15 cellular contexts compared by ENCODE assay signal in the genomic region with DNA sequence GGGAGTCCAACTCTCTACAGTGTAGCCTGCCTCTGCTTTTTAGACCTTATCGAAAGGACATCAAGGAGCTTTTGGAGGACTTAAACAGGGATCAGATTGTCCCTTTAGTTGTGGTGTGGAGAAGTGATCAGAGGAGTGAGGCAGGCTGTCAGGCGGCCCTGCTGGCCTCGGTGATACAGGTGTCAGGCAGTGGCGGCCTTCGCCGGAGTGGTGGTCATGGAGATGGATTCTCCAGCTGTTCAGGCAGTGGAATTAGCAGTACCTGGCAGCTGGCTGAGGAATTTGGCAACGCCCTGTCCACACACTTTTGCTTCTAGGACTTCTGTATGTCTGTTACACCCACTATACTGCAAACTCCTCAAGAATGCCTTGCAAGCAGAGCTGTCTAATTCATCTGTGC. TPM values are rescaled to one million over a fixed set of nuclear protein-coding genes. Genes with fewer than 3 reads are reported as not detected.
A peak's percentile ranks its signal among the peaks of the same experiment; 100 is the strongest.
DNase-seq lines count a peak whose midpoint lies in the region; TF ChIP-seq lines count a peak whose summit lies in the region.
"Had no signal": no experiment of that assay in that cellular context is flagged by ENCODE, and none has a peak within 500 bp of the region (broad histone marks: within the 10 kb centered on the region; RNA-seq: fewer than 3 reads in every experiment).

No MANE protein-coding gene starts in this region.

- H2AK5ac ChIP-seq in trophoblast cell (ENCODE audit: low read length): no peak overlapping the region

- no TSS peak for BruUV-seq in MCF 10A (replicated peaks; lab: Mats Ljungman, UMichigan)

- no peak for DNase-seq in MCF 10A (ENCODE audit: unreplicated experiment)
- DNase-seq in breast epithelium (ENCODE audit: low spot score in 2 of 2): no peak
- peak; percentile 32 for DNase-seq in epithelial cell of esophagus (ENCODE audit: low read depth)
- DNase-seq in trophoblast cell: peak; percentile 89 to 94
- DNase-seq in progenitor cell of endocrine pancreas (ENCODE audit: low spot score, unreplicated experiment): no peak
- DNase-seq in activated naive CD4-positive, alpha-beta T cell treated with anti-CD3 and anti-CD28 coated beads for 36 hours: no peak
- DNase-seq in smooth muscle cell (lab: John Stamatoyannopoulos, UW; ENCODE audit: unreplicated experiment): no peak
- DNase-seq: 8988T; C1 segment of cervical spinal cord; CD4-positive, alpha-beta T cell; DMS79; GM23248 had no signal

- no peak overlapping the region for H2AFZ ChIP-seq in trophoblast cell (ENCODE audit: insufficient read depth, low read length, poor library complexity)
- H2AFZ ChIP-seq in smooth muscle cell (ENCODE audit: low read depth): no peak overlapping the region
- H2AFZ ChIP-seq: GM23248 had no signal

- CTCF ChIA-PET in MCF 10A (lab: Yijun Ruan, JAX): interaction anchor here (0.6 to 1.0 kb wide), 4 partner anchors 28 to 166 kb away, joined by 3 read pairs; a partner anchor contains a TSS
- CTCF ChIA-PET in activated naive CD4-positive, alpha-beta T cell treated with anti-CD3 and anti-CD28 coated beads for 36 hours (lab: Charles Lee): no interaction called here

- H3K4me1 ChIP-seq in breast epithelium (no peaks in the 10 kb centered on the region), trophoblast cell (ENCODE audit: control insufficient read depth in 1 of 2, insufficient read depth in 2 of 2, low read length in 2 of 2) (peaks cover 4 to 7% of the 10 kb centered on the region in 2 experiments), smooth muscle cell (ENCODE audit: low read depth) (no peaks in the 10 kb centered on the region)

- H3K4me3 Mint-ChIP-seq in MCF 10A (ENCODE audit: unreplicated experiment) (no peak overlapping the region), progenitor cell of endocrine pancreas (ENCODE audit: low read depth) (no peak overlapping the region)
- no peak overlapping the region for H3K4me3 Mint-ChIP-seq in activated naive CD4-positive, alpha-beta T cell treated with anti-CD3 and anti-CD28 coated beads for 36 hours
- H3K4me3 Mint-ChIP-seq: B cell; CD4-positive, alpha-beta T cell had no signal

- H3K4me1 Mint-ChIP-seq in MCF 10A (ENCODE audit: insufficient read depth, unreplicated experiment) (peaks cover 40% of the 10 kb centered on the region), progenitor cell of endocrine pancreas (ENCODE audit: low read depth) (peaks cover 7% of the 10 kb centered on the region)
- H3K4me1 Mint-ChIP-seq in activated naive CD4-positive, alpha-beta T cell treated with anti-CD3 and anti-CD28 coated beads for 36 hours (ENCODE audit: low read depth): peaks cover 5% of the 10 kb centered on the region

- intact Hi-C loops in MCF 10A (cut with micrococcal nuclease): loop anchor here (5.0 kb wide), 1 partner anchor 167 kb away; a partner anchor contains a TSS
- intact Hi-C loops in breast epithelium (cut with DNase I; ENCODE audit: low total_unique reads): no loop called here
- intact Hi-C loops in activated naive CD4-positive, alpha-beta T cell treated with anti-CD3 and anti-CD28 coated beads for 36 hours (cut with micrococcal nuclease): no loop called here

- H3K36me3 Mint-ChIP-seq in MCF 10A (ENCODE audit: insufficient read depth, unreplicated experiment): no peaks in the 10 kb centered on the region
- H3K36me3 Mint-ChIP-seq in progenitor cell of endocrine pancreas (ENCODE audit: insufficient read depth): no peaks in the 10 kb centered on the region
- no peaks in the 10 kb centered on the region for H3K36me3 Mint-ChIP-seq in activated naive CD4-positive, alpha-beta T cell treated with anti-CD3 and anti-CD28 coated beads for 36 hours (ENCODE audit: low read depth)

- H3K9me3 Mint-ChIP-seq in MCF 10A (ENCODE audit: unreplicated experiment): no peaks in the 10 kb centered on the region
- peaks cover 3% of the 10 kb centered on the region for H3K9me3 Mint-ChIP-seq in progenitor cell of endocrine pancreas (ENCODE audit: low read depth)
- H3K9me3 Mint-ChIP-seq in activated naive CD4-positive, alpha-beta T cell treated with anti-CD3 and anti-CD28 coated beads for 36 hours: no peaks in the 10 kb centered on the region
- H3K9me3 Mint-ChIP-seq: CD4-positive, alpha-beta T cell had no signal

- no peak overlapping the region for H3K9ac ChIP-seq in trophoblast cell (ENCODE audit: low read length)
- H3K9ac ChIP-seq in smooth muscle cell (ENCODE audit: low read depth): no peak overlapping the region
- H3K9ac ChIP-seq: GM23248 had no signal

- H3K27ac Mint-ChIP-seq in MCF 10A (ENCODE audit: low read depth, unreplicated experiment) (peak overlapping the region; percentile 55), progenitor cell of endocrine pancreas (no peak overlapping the region)
- no peak overlapping the region for H3K27ac Mint-ChIP-seq in activated naive CD4-positive, alpha-beta T cell treated with anti-CD3 and anti-CD28 coated beads for 36 hours
- H3K27ac Mint-ChIP-seq: CD4-positive, alpha-beta T cell had no signal

- H3K27me3 Mint-ChIP-seq in MCF 10A (ENCODE audit: insufficient read depth, unreplicated experiment) (no peaks in the 10 kb centered on the region), progenitor cell of endocrine pancreas (peaks cover 24% of the 10 kb centered on the region)
- peaks cover 14% of the 10 kb centered on the region for H3K27me3 Mint-ChIP-seq in activated naive CD4-positive, alpha-beta T cell treated with anti-CD3 and anti-CD28 coated beads for 36 hours (ENCODE audit: low read depth)
- H3K27me3 Mint-ChIP-seq: B cell had no signal

- no peak overlapping the region for H3K18ac ChIP-seq in trophoblast cell (ENCODE audit: low read length)

- peak overlapping the region in 1 of 2 donors; percentile 78 for H3K27ac ChIP-seq in breast epithelium
- H3K27ac ChIP-seq in trophoblast cell (ENCODE audit: low read depth, low read length): no peak overlapping the region
- H3K27ac ChIP-seq in smooth muscle cell (ENCODE audit: low read depth): no peak overlapping the region
- H3K27ac ChIP-seq: GM23248 had no signal

- H3K9me3 ChIP-seq in breast epithelium (no peaks in the 10 kb centered on the region), trophoblast cell (ENCODE audit: insufficient read depth, low read depth, low read length) (peaks cover 2% of the 10 kb centered on the region), smooth muscle cell (replicated peaks; ENCODE audit: low read depth) (no peaks in the 10 kb centered on the region)

- H2BK5ac ChIP-seq in trophoblast cell (ENCODE audit: low read depth, low read length, poor library complexity): no peak overlapping the region

- POLR2A ChIA-PET in MCF 10A (lab: Yijun Ruan, JAX): interaction anchor here (0.8 to 1.7 kb wide), 9 partner anchors 9 to 168 kb away, joined by 3 to 14 read pairs (median 7); no protein-coding TSS in a partner anchor

- H3K27me3 ChIP-seq in breast epithelium (no peaks in the 10 kb centered on the region), trophoblast cell (ENCODE audit: insufficient read depth, low read length) (no peaks in the 10 kb centered on the region), smooth muscle cell (ENCODE audit: low read depth) (peaks cover 12% of the 10 kb centered on the region)

- H4K20me1 ChIP-seq in smooth muscle cell (ENCODE audit: low read depth): no peaks in the 10 kb centered on the region

- no peak overlapping the region for H2BK120ac ChIP-seq in trophoblast cell (ENCODE audit: insufficient read depth, low read length, poor library complexity)

- no peak overlapping the region for H4K8ac ChIP-seq in trophoblast cell (ENCODE audit: low read depth, low read length)

- H3K79me2 ChIP-seq in trophoblast cell (ENCODE audit: control insufficient read depth, insufficient read depth, low read length, poor library complexity) (peaks cover 3% of the 10 kb centered on the region), smooth muscle cell (ENCODE audit: low read depth) (no peaks in the 10 kb centered on the region)

- H3K36me3 ChIP-seq in breast epithelium (no peaks in the 10 kb centered on the region), trophoblast cell (ENCODE audit: control insufficient read depth in 1 of 2, insufficient read depth in 2 of 2, low read length in 2 of 2) (no peaks in the 10 kb centered on the region), smooth muscle cell (ENCODE audit: low read depth) (no peaks in the 10 kb centered on the region)

- TF ChIP-seq POLR2A in breast epithelium (IDR thresholded peaks at IDR 0.05): no peak

- H3K4ac ChIP-seq in trophoblast cell (ENCODE audit: low read depth, low read length): no peak overlapping the region

- no peak overlapping the region for H3K4me3 ChIP-seq in breast epithelium
- no peak overlapping the region for H3K4me3 ChIP-seq in epithelial cell of esophagus (ENCODE audit: low read length)
- H3K4me3 ChIP-seq in trophoblast cell (ENCODE audit: low read depth, low read length): no peak overlapping the region
- H3K4me3 ChIP-seq in smooth muscle cell: no peak overlapping the region
- H3K4me3 ChIP-seq: GM12878, GM23248 had no signal

- no peaks in the 10 kb centered on the region for H3F3A ChIP-seq in smooth muscle cell (ENCODE audit: low read depth)

- no CpG with 5 or more reads among the region's 7 CpGs for WGBS in trophoblast cell (ENCODE audit: extremely low coverage, insufficient coverage, insufficient read length)
- WGBS in smooth muscle cell (ENCODE audit: low lambda C conversion rate): 93% methylated on average over 7 of the region's 7 CpGs

- no peak overlapping the region for H3K14ac ChIP-seq in trophoblast cell (ENCODE audit: low read length)

- H3K79me1 ChIP-seq in trophoblast cell (ENCODE audit: low read length): peaks cover 3% of the 10 kb centered on the region

- no peak overlapping the region for H4K12ac ChIP-seq in trophoblast cell (ENCODE audit: low read depth, low read length)

- H3K4me2 ChIP-seq in trophoblast cell (ENCODE audit: low read length) (no peak overlapping the region), smooth muscle cell (no peak overlapping the region)

- no peak overlapping the region for H4K91ac ChIP-seq in trophoblast cell (ENCODE audit: low read depth, low read length)

- H3K23ac ChIP-seq in trophoblast cell (ENCODE audit: low read length): no peak overlapping the region

- no peak overlapping the region for H2BK12ac ChIP-seq in trophoblast cell (ENCODE audit: low read length)

- TF ChIP-seq CTCF in MCF 10A (IDR thresholded peaks at IDR 0.05; ENCODE audit: unreplicated experiment) (no peak), breast epithelium (IDR thresholded peaks at IDR 0.05) (no peak), epithelial cell of esophagus (IDR thresholded peaks at IDR 0.05; ENCODE audit: insufficient read depth, low read depth, low read length, missing control alignments) (no peak), progenitor cell of endocrine pancreas (IDR thresholded peaks at IDR 0.05; ENCODE audit: unreplicated experiment) (no peak), smooth muscle cell (IDR thresholded peaks at IDR 0.05; ENCODE audit: borderline replicate concordance, insufficient read depth, poor library complexity, severe bottlenecking) (no peak)

RNA-seq across cellular contexts. Expression of a gene that starts 4.2 kb away (rescaled TPM):
- 15.7 and 17.9 TPM in 2 replicates for total RNA-seq in MCF 10A (2022)
- total RNA-seq in breast epithelium: 10 to 100 TPM; 23.7 to 73.6 (median 48.5) TPM
- polyA plus RNA-seq in trophoblast cell (2013): 7.4 and 7.6 TPM in 2 replicates
- total RNA-seq in progenitor cell of endocrine pancreas: 25.3 and 31.5 TPM in 2 replicates
- total RNA-seq in activated naive CD4-positive, alpha-beta T cell treated with anti-CD3 and anti-CD28 coated beads for 36 hours: 1 to 10 TPM; 1.9 to 2.6 TPM
- total RNA-seq in smooth muscle cell: 2.8 and 3.5 TPM in 2 replicates
- 1.3 and 3.9 TPM in 2 replicates for polyA plus RNA-seq in smooth muscle cell
- total RNA-seq: G401 had no signal

Comparison
In these comparisons a context has a peak if more than half of its experiments do, and no peak if none do; other contexts are left out.
1. DNase-seq: peak in epithelial cell of esophagus (single experiment) and trophoblast cell (2 of 2); none in MCF 10A (single experiment), breast epithelium (0 of 2), progenitor cell of endocrine pancreas (single experiment), activated naive CD4-positive, alpha-beta T cell treated with anti-CD3 and anti-CD28 coated beads for 36 hours (single experiment) and smooth muscle cell (single experiment).